ENCODE assay signal across 15 cellular contexts in the genomic region with DNA sequence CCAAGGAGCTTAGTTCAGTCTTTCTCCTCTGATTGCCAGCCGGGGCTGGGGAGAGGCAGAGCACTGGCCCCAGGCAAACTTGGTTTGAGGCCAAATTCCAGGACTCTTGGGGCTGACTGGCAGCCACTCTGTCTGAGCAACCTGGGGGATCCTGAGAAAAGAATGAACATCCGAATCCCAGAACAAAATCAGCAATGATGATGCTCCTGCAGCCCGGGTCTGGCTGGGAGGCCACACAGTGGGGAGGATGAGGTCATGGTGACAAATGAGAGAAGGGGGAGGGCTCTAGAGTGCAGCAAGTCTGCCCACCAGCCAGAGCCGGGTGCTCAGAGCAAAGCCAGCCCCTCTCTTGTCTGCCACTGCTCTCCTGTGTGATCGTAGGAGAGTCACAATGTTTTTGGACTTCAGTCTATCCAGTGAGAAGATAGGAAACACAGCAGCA.
DNase-seq lines count a peak whose midpoint lies in the region; ATAC-seq and TF ChIP-seq lines count a peak whose summit lies in the region.
"Had no signal": no experiment of that assay in that cellular context is flagged by ENCODE, and none has a peak within 500 bp of the region (broad histone marks: within the 10 kb centered on the region; RNA-seq: fewer than 3 reads in every experiment).

No MANE protein-coding gene starts in this region.

- H3K36me3 ChIP-seq in GM23248 (ENCODE audit: low read depth) (no peaks in the 10 kb centered on the region), tibial artery (no peaks in the 10 kb centered on the region)

- H3K4me3 Mint-ChIP-seq in glutamatergic neuron (ENCODE audit: unreplicated experiment): no peak overlapping the region

- ATAC-seq in HG03439 (IDR thresholded peaks at IDR 0.05; ENCODE audit: unreplicated experiment): no peak
- ATAC-seq: GM12878, mucosa of descending colon had no signal

- no peaks in the 10 kb centered on the region for H3K36me3 Mint-ChIP-seq in glutamatergic neuron (ENCODE audit: unreplicated experiment)

- in situ Hi-C loops in GM23248 (cut with MboI): no loop called here

- H3K9me2 ChIP-seq in GM23248 (ENCODE audit: insufficient read depth): no peaks in the 10 kb centered on the region

- H3K9ac ChIP-seq in GM23248: no peak overlapping the region

- H3K27ac Mint-ChIP-seq in glutamatergic neuron (ENCODE audit: unreplicated experiment): no peak overlapping the region

- DNase-seq in GM23248: peak; percentile 12
- peak; percentile 75 for DNase-seq in NCI-H69 (lab: John Stamatoyannopoulos, UW)
- DNase-seq in glutamatergic neuron: peak; percentile 32
- DNase-seq in renal cortical epithelial cell (ENCODE audit: low read depth): peak; percentile 3
- no peak for DNase-seq in tibial artery
- DNase-seq in occipital lobe (lab: John Stamatoyannopoulos, UW): no peak
- DNase-seq: activated effector memory CD4-positive, alpha-beta T cell treated with anti-CD3 and anti-CD28 coated beads, Interleukin-2, amount 50 U/mL, for 16 hours; effector memory CD4-positive, alpha-beta T cell; mucosa of descending colon; NCI-H1092 treated with DMSO at 0.1 percent for 48 hours; NCI-H2227 treated with DMSO at 0.1 percent for 48 hours; posterior cingulate gyrus had no signal

- H2AFZ ChIP-seq in GM23248: no peak overlapping the region

- no peaks in the 10 kb centered on the region for H4K20me1 ChIP-seq in GM23248 (ENCODE audit: insufficient read depth)

- intact Hi-C loops in tibial artery (cut with DNase I; ENCODE audit: low total_unique reads): no loop called here

- no peak overlapping the region for H3K4me2 ChIP-seq in GM23248 (ENCODE audit: unreplicated experiment)

- no peaks in the 10 kb centered on the region for H3K9me3 ChIP-seq in GM23248 (ENCODE audit: low read depth)
- H3K9me3 ChIP-seq in tibial artery: no peaks in the 10 kb centered on the region
- H3K9me3 ChIP-seq: mucosa of descending colon had no signal

- H3K4me3 ChIP-seq in GM23248: no peak overlapping the region
- H3K4me3 ChIP-seq in tibial artery: no peak overlapping the region
- H3K4me3 ChIP-seq: GM12878, mucosa of descending colon had no signal

- H3F3A ChIP-seq in GM23248 (ENCODE audit: insufficient read depth): no peaks in the 10 kb centered on the region

- H3K4me1 Mint-ChIP-seq in glutamatergic neuron (ENCODE audit: low read depth, unreplicated experiment): peaks cover 8% of the 10 kb centered on the region

- no peaks in the 10 kb centered on the region for H3K9me3 Mint-ChIP-seq in glutamatergic neuron (ENCODE audit: unreplicated experiment)

- H3K27ac ChIP-seq in GM23248: no peak overlapping the region
- H3K27ac ChIP-seq in tibial artery: no peak overlapping the region
- H3K27ac ChIP-seq: C4-2B had no signal

- H3K27me3 Mint-ChIP-seq in glutamatergic neuron (ENCODE audit: unreplicated experiment): no peaks in the 10 kb centered on the region

- no peaks in the 10 kb centered on the region for H3K79me2 ChIP-seq in GM23248 (ENCODE audit: insufficient read depth)

- no peaks in the 10 kb centered on the region for H3K4me1 ChIP-seq in GM23248 (ENCODE audit: insufficient read depth)
- H3K4me1 ChIP-seq in tibial artery: no peaks in the 10 kb centered on the region

- TF ChIP-seq CTCF in glutamatergic neuron (IDR thresholded peaks at IDR 0.05; ENCODE audit: partially characterized antibody, unreplicated experiment) (no peak), tibial artery (IDR thresholded peaks at IDR 0.05) (no peak)

- H3K27me3 ChIP-seq in GM23248 (replicated peaks; ENCODE audit: insufficient read depth) (peaks cover 26% of the 10 kb centered on the region), tibial artery (peaks cover 0 to 12% of the 10 kb centered on the region in 2 donors)

- 12 to 17% methylated on average over 5 of the region's 5 CpGs for WGBS in GM23248 (ENCODE audit: low coverage in 1 of 2, low lambda C conversion rate in 2 of 2, missing lambda C conversion rate in 2 of 2), 2 experiments

Comparison
In these comparisons a context has a peak if more than half of its experiments do, and no peak if none do; other contexts are left out.
1. DNase-seq: peak in GM23248 (single experiment), NCI-H69 (single experiment), glutamatergic neuron (single experiment) and renal cortical epithelial cell (single experiment); none in tibial artery (0 of 2) and occipital lobe (single experiment).